Comparison of ENCODE assay signal across 10 cellular contexts in genomic region chr7:74625446-74625845, GRCh38. TPM values are rescaled to one million over a fixed set of nuclear protein-coding genes. Genes with fewer than 3 reads are reported as not detected.
DNase-seq lines count a peak whose midpoint lies in the region; ATAC-seq, FAIRE-seq and TF ChIP-seq lines count a peak whose summit lies in the region.
"Had no signal": no experiment of that assay in that cellular context is flagged by ENCODE, and none has a peak within 500 bp of the region (broad histone marks: within the 10 kb centered on the region; RNA-seq: fewer than 3 reads in every experiment).

No MANE protein-coding gene starts in this region.

- no peak overlapping the region for H3K4me3 ChIP-seq in uterus

- TF ChIP-seq CTCF in uterus (IDR thresholded peaks at IDR 0.05): peak in 3 of 4 experiments; percentile 16 to 28 (median 24)

- peak; percentile 46 for ATAC-seq in left ventricle myocardium superior
- no peak for ATAC-seq in GM19455 (IDR thresholded peaks at IDR 0.05; ENCODE audit: unreplicated experiment)

- H3K27me3 ChIP-seq in uterus: no peaks in the 10 kb centered on the region

- peaks cover 2% of the 10 kb centered on the region for H3K4me1 Mint-ChIP-seq in activated CD4-positive, alpha-beta T cell treated with anti-CD3 and anti-CD28 coated beads, Interleukin-2, amount 10 ng/mL, durations not matched to agents 7 days and 5 days
- H3K4me1 Mint-ChIP-seq: CD8-positive, alpha-beta memory T cell had no signal

- no peak overlapping the region for H3K27ac Mint-ChIP-seq in activated CD4-positive, alpha-beta T cell treated with anti-CD3 and anti-CD28 coated beads, Interleukin-2, amount 10 ng/mL, durations not matched to agents 7 days and 5 days

- no peaks in the 10 kb centered on the region for H3K36me3 ChIP-seq in uterus

- DNase-seq in NOMO-1 (lab: John Stamatoyannopoulos, UW; ENCODE audit: unreplicated experiment in 2 of 2) (peak; percentile 37 to 73), NOMO-1 treated with dmso at 0.1 percent for 144 hours (lab: John Stamatoyannopoulos, UW; ENCODE audit: unreplicated experiment) (no peak), left ventricle myocardium superior (no peak), uterus (no peak), ureter (ENCODE audit: low spot score) (no peak)
- no peak for DNase-seq in activated CD4-positive, alpha-beta T cell treated with anti-CD3 and anti-CD28 coated beads, Interleukin-2, amount 10 ng/mL, durations not matched to agents 7 days and 5 days

- TF ChIP-seq POLR2A in uterus (IDR thresholded peaks at IDR 0.05): no peak

- FAIRE-seq in TTC549 (lab: Jason Lieb, UNC): peak; percentile 9
- FAIRE-seq: endometrium had no signal

- H3K4me3 Mint-ChIP-seq in activated CD4-positive, alpha-beta T cell treated with anti-CD3 and anti-CD28 coated beads, Interleukin-2, amount 10 ng/mL, durations not matched to agents 7 days and 5 days: no peak overlapping the region
- H3K4me3 Mint-ChIP-seq: CD8-positive, alpha-beta memory T cell had no signal

- peaks cover 3% of the 10 kb centered on the region for H3K27me3 Mint-ChIP-seq in activated CD4-positive, alpha-beta T cell treated with anti-CD3 and anti-CD28 coated beads, Interleukin-2, amount 10 ng/mL, durations not matched to agents 7 days and 5 days

- H3K36me3 Mint-ChIP-seq in activated CD4-positive, alpha-beta T cell treated with anti-CD3 and anti-CD28 coated beads, Interleukin-2, amount 10 ng/mL, durations not matched to agents 7 days and 5 days (ENCODE audit: low read depth): no peaks in the 10 kb centered on the region
- H3K36me3 Mint-ChIP-seq: CD8-positive, alpha-beta memory T cell had no signal

- CTCF ChIA-PET in activated CD4-positive, alpha-beta T cell treated with anti-CD3 and anti-CD28 coated beads, Interleukin-2, amount 10 ng/mL, durations not matched to agents 7 days and 5 days (lab: Charles Lee): no interaction called here

- no peak overlapping the region for H3K27ac ChIP-seq in uterus

- no peaks in the 10 kb centered on the region for H3K9me3 Mint-ChIP-seq in activated CD4-positive, alpha-beta T cell treated with anti-CD3 and anti-CD28 coated beads, Interleukin-2, amount 10 ng/mL, durations not matched to agents 7 days and 5 days
- H3K9me3 Mint-ChIP-seq: CD8-positive, alpha-beta memory T cell had no signal

- POLR2A ChIA-PET in activated CD4-positive, alpha-beta T cell treated with anti-CD3 and anti-CD28 coated beads, Interleukin-2, amount 10 ng/mL, durations not matched to agents 7 days and 5 days (lab: Charles Lee): no interaction called here

- no peaks in the 10 kb centered on the region for H3K9me3 ChIP-seq in uterus

- intact Hi-C loops in left ventricle myocardium superior (cut with micrococcal nuclease): no loop called here
- intact Hi-C loops in uterus (cut with DNase I; ENCODE audit: low total_unique reads): no loop called here

- H3K4me1 ChIP-seq in uterus: no peaks in the 10 kb centered on the region

RNA-seq across cellular contexts. Expression of gene GTF2I, which starts 32.1 kb away (rescaled TPM):
- total RNA-seq in left ventricle myocardium superior (134 TPM), uterus (100 to 1,000 TPM; 135 to 454 (median 229) TPM), ureter (277 TPM)
- 100 to 1,000 TPM; 162 to 163 TPM for total RNA-seq in activated CD4-positive, alpha-beta T cell treated with anti-CD3 and anti-CD28 coated beads, Interleukin-2, amount 10 ng/mL, durations not matched to agents 7 days and 5 days

Comparison
In these comparisons a context has a peak if more than half of its experiments do, and no peak if none do; other contexts are left out.
1. DNase-seq: peak in NOMO-1 (2 of 2); none in NOMO-1 treated with dmso at 0.1 percent for 144 hours (single experiment), left ventricle myocardium superior (single experiment), uterus (0 of 2), ureter (single experiment) and activated CD4-positive, alpha-beta T cell treated with anti-CD3 and anti-CD28 coated beads, Interleukin-2, amount 10 ng/mL, durations not matched to agents 7 days and 5 days (single experiment).